In the genomic region with DNA sequence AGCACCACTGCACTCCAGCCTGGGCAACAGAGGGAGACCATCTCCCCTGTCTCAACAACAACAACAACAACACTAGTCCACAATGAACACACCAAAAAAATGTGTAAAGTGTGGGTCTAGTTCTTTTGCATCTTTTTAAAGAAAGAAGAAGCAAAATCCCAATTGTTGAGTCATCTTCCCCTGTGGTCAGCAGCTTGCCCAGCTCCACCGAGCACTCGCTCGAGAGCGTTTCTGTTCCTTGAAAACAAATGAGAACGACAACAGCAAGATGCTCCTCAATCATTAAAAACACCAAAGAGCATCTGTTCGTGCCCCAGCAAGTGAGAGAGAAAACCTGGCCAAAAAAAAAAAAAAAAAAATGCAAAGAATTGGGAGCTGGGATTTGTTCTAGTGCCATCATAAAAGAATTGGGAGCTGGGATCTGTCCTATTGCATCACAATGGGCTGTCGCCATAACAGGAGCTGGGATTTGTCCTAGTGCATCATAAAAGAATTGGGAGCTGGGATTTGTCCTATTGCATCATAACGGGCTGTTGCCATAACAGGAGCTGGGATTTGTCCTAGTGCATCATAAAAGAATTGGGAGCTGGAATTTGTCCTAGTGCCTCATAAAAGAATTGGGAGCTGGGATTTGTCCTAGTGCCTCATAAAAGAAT, we compare ENCODE assay signal across 1 cellular context.
A peak's percentile ranks its signal among the peaks of the same experiment; 100 is the strongest.
TF ChIP-seq lines count a peak whose summit lies in the region.

No MANE protein-coding gene starts in this region.

TF ChIP-seq in H1, 55 proteins besides CTCF, POLR2A, EP300 and RAD21:
- no peak for TF ChIP-seq POLR2AphosphoS5 (IDR thresholded peaks at IDR 0.05; ENCODE audit: low read depth, low read length)
- no peak for TF ChIP-seq MAFK (IDR thresholded peaks at IDR 0.05; ENCODE audit: low read depth, low read length)
- TF ChIP-seq SUZ12 (IDR thresholded peaks at IDR 0.05; ENCODE audit: low read length): no peak
- TF ChIP-seq SRF (IDR thresholded peaks at IDR 0.05; ENCODE audit: low read depth, low read length): no peak
- TF ChIP-seq CREB1 (IDR thresholded peaks at IDR 0.05): peak; percentile 29; the same call in 1 of the 2 replicates
- 0 out of 2 replicates have a peak, but pooled peaks have one; percentile 25 for TF ChIP-seq JUND (IDR thresholded peaks at IDR 0.05; ENCODE audit: low read length)
- no peak for TF ChIP-seq HDAC6 (IDR thresholded peaks at IDR 0.05; ENCODE audit: low read depth, low read length)
- no peak for TF ChIP-seq ASH2L (IDR thresholded peaks at IDR 0.05; ENCODE audit: low read length)
- no peak for TF ChIP-seq GTF2F1 (IDR thresholded peaks at IDR 0.05; ENCODE audit: borderline replicate concordance, low read depth, low read length)
- TF ChIP-seq BRCA1 (IDR thresholded peaks at IDR 0.05; ENCODE audit: low read depth, low read length): no peak
- TF ChIP-seq CEBPB (IDR thresholded peaks at IDR 0.05; ENCODE audit: low read depth, low read length): peak; percentile 93
- TF ChIP-seq KDM1A (IDR thresholded peaks at IDR 0.05; ENCODE audit: borderline replicate concordance, low read length): no peak
- no peak for TF ChIP-seq SIN3A (conservative IDR thresholded peaks at IDR 0.05 in 1 of 2, IDR thresholded peaks at IDR 0.05 in 1 of 2; ENCODE audit: low read depth in 1 of 2, low read length in 2 of 2)
- TF ChIP-seq SP1 (IDR thresholded peaks at IDR 0.05; ENCODE audit: low read depth, low read length): peak; percentile 64; the same call in 1 of the 2 replicates
- TF ChIP-seq EGR1 (IDR thresholded peaks at IDR 0.05; ENCODE audit: borderline replicate concordance, low read depth, low read length): no peak
- no peak for TF ChIP-seq KDM4A (IDR thresholded peaks at IDR 0.05; ENCODE audit: low read depth, low read length, severe bottlenecking)
- TF ChIP-seq ZNF274 (IDR thresholded peaks at IDR 0.05; ENCODE audit: borderline replicate concordance, extremely low read depth, low read length): no peak
- TF ChIP-seq FOSL1 (IDR thresholded peaks at IDR 0.05; ENCODE audit: insufficient read depth, low read depth, low read length): no peak
TF ChIP-seq in H1: peak in this region for 4.
